In genomic region chr20:61414455-61414991, GRCh38 we compare ENCODE assay signal across 25 cellular contexts.
A peak's percentile ranks its signal among the peaks of the same experiment; 100 is the strongest.
DNase-seq lines count a peak whose midpoint lies in the region; ATAC-seq, FAIRE-seq and TF ChIP-seq lines count a peak whose summit lies in the region.
"Had no signal": no experiment of that assay in that cellular context is flagged by ENCODE, and none has a peak within 500 bp of the region (broad histone marks: within the 10 kb centered on the region; RNA-seq: fewer than 3 reads in every experiment).

No MANE protein-coding gene starts in this region.

- TF ChIP-seq CTCF in brain (conservative IDR thresholded peaks at IDR 0.05): no peak
- no peak for TF ChIP-seq CTCF in kidney (IDR thresholded peaks at IDR 0.05; ENCODE audit: borderline replicate concordance, extremely low read depth, insufficient read depth)
- no peak for TF ChIP-seq CTCF in progenitor cell of endocrine pancreas (IDR thresholded peaks at IDR 0.05; ENCODE audit: unreplicated experiment)

- peak overlapping the region in 3 of 5 experiments; percentile 43 to 64 (median 47) for H3K4me3 Mint-ChIP-seq in brain
- H3K4me3 Mint-ChIP-seq in progenitor cell of endocrine pancreas (ENCODE audit: low read depth): no peak overlapping the region
- H3K4me3 Mint-ChIP-seq: activated CD4-positive, alpha-beta T cell treated with anti-CD3 and anti-CD28 coated beads, Interleukin-2, amount 10 ng/mL, durations not matched to agents 7 days and 5 days; activated CD8-positive, alpha-beta memory T cell treated with anti-CD3 and anti-CD28 coated beads, Interleukin-2, amount 10 ng/mL, durations not matched to agents 7 days and 5 days; mesothelial cell of epicardium; natural killer cell treated with Interleukin-12 subunit alpha and Interleukin-12 subunit beta and Interleukin-15 and Interleukin-18, amount 100 ng/mL, for 72 hours; stimulated activated memory B cell treated with anti-CD40 and anti-IgM and Interleukin-4, amounts not matched to agents 10 μg/mL and 1 μg/mL and 100 μg/mL, for 72 hours; T-helper 2 cell treated with Interferon-gamma antibody and Interleukin-4, amounts not matched to agents 5 μg/mL and 100 μg/mL, for 36 hours had no signal

- peaks cover 0 to 23% (median 6%) of the 10 kb centered on the region in 5 experiments for H3K9me3 Mint-ChIP-seq in brain
- H3K9me3 Mint-ChIP-seq in progenitor cell of endocrine pancreas (ENCODE audit: low read depth): no peaks in the 10 kb centered on the region
- H3K9me3 Mint-ChIP-seq: activated naive CD4-positive, alpha-beta T cell treated with anti-CD3 and anti-CD28 coated beads, Interleukin-2, amount 50 U/mL, for 72 hours; natural killer cell treated with Interleukin-12 subunit alpha and Interleukin-12 subunit beta and Interleukin-15 and Interleukin-18, amount 100 ng/mL, for 72 hours; stimulated activated memory B cell treated with anti-CD40 and anti-IgM and Interleukin-4, amounts not matched to agents 10 μg/mL and 1 μg/mL and 100 μg/mL, for 72 hours; T-helper 2 cell treated with Interferon-gamma antibody and Interleukin-4, amounts not matched to agents 5 μg/mL and 100 μg/mL, for 36 hours had no signal

- no peak overlapping the region for H3K4me3 ChIP-seq in kidney (ENCODE audit: low read length in 2 of 2)
- H3K4me3 ChIP-seq: left lung, skin epidermis had no signal

- H3K27ac ChIP-seq in kidney (ENCODE audit: low read depth in 2 of 2, low read length in 2 of 2) (no peak overlapping the region), substantia nigra (ENCODE audit: low read depth, low read length, poor library complexity, severe bottlenecking) (peak overlapping the region; percentile 82)
- H3K27ac ChIP-seq: 22Rv1, left lung, RWPE1, VCaP had no signal

- H3K9ac ChIP-seq in kidney (ENCODE audit: low read length in 2 of 2): no peak overlapping the region

- no peak for FAIRE-seq in kidney (lab: Jason Lieb, UNC)
- FAIRE-seq: H54 had no signal

- ATAC-seq in HG03442 (IDR thresholded peaks at IDR 0.05; ENCODE audit: unreplicated experiment): no peak
- ATAC-seq: activated CD8-positive, alpha-beta memory T cell treated with anti-CD3 and anti-CD28 coated beads, Interleukin-2, amount 10 ng/mL, durations not matched to agents 7 days and 5 days; activated naive CD4-positive, alpha-beta T cell treated with anti-CD3 and anti-CD28 coated beads, Interleukin-2, amount 50 U/mL, for 72 hours; left lung; natural killer cell treated with Interleukin-12 subunit alpha and Interleukin-12 subunit beta and Interleukin-15 and Interleukin-18, amount 100 ng/mL, for 72 hours; stimulated activated memory B cell treated with anti-CD40 and anti-IgM and Interleukin-4, amounts not matched to agents 10 μg/mL and 1 μg/mL and 100 μg/mL, for 72 hours had no signal

- H3K27ac Mint-ChIP-seq in brain: peak overlapping the region; percentile 69 to 98 (median 83)
- H3K27ac Mint-ChIP-seq in progenitor cell of endocrine pancreas: no peak overlapping the region
- H3K27ac Mint-ChIP-seq: activated CD4-positive, alpha-beta T cell treated with anti-CD3 and anti-CD28 coated beads, Interleukin-2, amount 10 ng/mL, durations not matched to agents 7 days and 5 days; activated CD8-positive, alpha-beta memory T cell treated with anti-CD3 and anti-CD28 coated beads, Interleukin-2, amount 10 ng/mL, durations not matched to agents 7 days and 5 days; activated naive CD4-positive, alpha-beta T cell treated with anti-CD3 and anti-CD28 coated beads, Interleukin-2, amount 50 U/mL, for 72 hours; mesothelial cell of epicardium; natural killer cell treated with Interleukin-12 subunit alpha and Interleukin-12 subunit beta and Interleukin-15 and Interleukin-18, amount 100 ng/mL, for 72 hours; stimulated activated memory B cell treated with anti-CD40 and anti-IgM and Interleukin-4, amounts not matched to agents 10 μg/mL and 1 μg/mL and 100 μg/mL, for 72 hours; T-helper 2 cell treated with Interferon-gamma antibody and Interleukin-4, amounts not matched to agents 5 μg/mL and 100 μg/mL, for 36 hours had no signal

- H3K4me1 Mint-ChIP-seq in brain: peaks cover 42% of the 10 kb centered on the region
- H3K4me1 Mint-ChIP-seq in progenitor cell of endocrine pancreas (ENCODE audit: low read depth): no peaks in the 10 kb centered on the region
- H3K4me1 Mint-ChIP-seq: activated CD4-positive, alpha-beta T cell treated with anti-CD3 and anti-CD28 coated beads, Interleukin-2, amount 10 ng/mL, durations not matched to agents 7 days and 5 days; activated CD8-positive, alpha-beta memory T cell treated with anti-CD3 and anti-CD28 coated beads, Interleukin-2, amount 10 ng/mL, durations not matched to agents 7 days and 5 days; mesothelial cell of epicardium; stimulated activated memory B cell treated with anti-CD40 and anti-IgM and Interleukin-4, amounts not matched to agents 10 μg/mL and 1 μg/mL and 100 μg/mL, for 72 hours had no signal

- peak; percentile 14 for DNase-seq in DMS79 treated with DMSO at 0.1 percent for 48 hours (lab: John Stamatoyannopoulos, UW)
- no peak for DNase-seq in DMS79 (lab: John Stamatoyannopoulos, UW)
- peak; percentile 39 for DNase-seq in kidney
- DNase-seq in substantia nigra (lab: John Stamatoyannopoulos, UW): peak in 38 of 49 donors; percentile 7 to 88 (median 48)
- DNase-seq in NCI-H1048 (lab: John Stamatoyannopoulos, UW): no peak
- DNase-seq in progenitor cell of endocrine pancreas (ENCODE audit: low spot score, unreplicated experiment): no peak
- DNase-seq: activated CD4-positive, alpha-beta T cell treated with anti-CD3 and anti-CD28 coated beads, Interleukin-2, amount 10 ng/mL, durations not matched to agents 7 days and 5 days; activated CD8-positive, alpha-beta memory T cell treated with anti-CD3 and anti-CD28 coated beads, Interleukin-2, amount 10 ng/mL, durations not matched to agents 7 days and 5 days; AML-193; left lung; NCI-H1105 treated with DMSO at 0.1 percent for 48 hours; NCI-H526; stimulated activated CD4-positive, alpha-beta T cell treated with anti-CD3 and anti-CD28 coated beads, Interleukin-1b, Interleukin-23, amount 100 ng/mL, for 48 hours had no signal

- H3K9me3 ChIP-seq in kidney (ENCODE audit: control insufficient read depth in 1 of 2, low read length in 2 of 2): no peaks in the 10 kb centered on the region

- H3K4me1 ChIP-seq in kidney (ENCODE audit: control insufficient read depth in 1 of 2, insufficient read depth in 1 of 2, low read depth in 1 of 2, low read length in 2 of 2): no peaks in the 10 kb centered on the region
- H3K4me1 ChIP-seq: left lung had no signal

- intact Hi-C loops in kidney (cut with DNase I): no loop called here

- H3K36me3 Mint-ChIP-seq in brain (no peaks in the 10 kb centered on the region), progenitor cell of endocrine pancreas (ENCODE audit: insufficient read depth) (no peaks in the 10 kb centered on the region)
- H3K36me3 Mint-ChIP-seq: activated CD8-positive, alpha-beta memory T cell treated with anti-CD3 and anti-CD28 coated beads, Interleukin-2, amount 10 ng/mL, durations not matched to agents 7 days and 5 days; activated naive CD4-positive, alpha-beta T cell treated with anti-CD3 and anti-CD28 coated beads, Interleukin-2, amount 50 U/mL, for 72 hours; mesothelial cell of epicardium; natural killer cell treated with Interleukin-12 subunit alpha and Interleukin-12 subunit beta and Interleukin-15 and Interleukin-18, amount 100 ng/mL, for 72 hours; stimulated activated memory B cell treated with anti-CD40 and anti-IgM and Interleukin-4, amounts not matched to agents 10 μg/mL and 1 μg/mL and 100 μg/mL, for 72 hours had no signal

- no peaks in the 10 kb centered on the region for H3K36me3 ChIP-seq in kidney (ENCODE audit: control insufficient read depth in 1 of 2, insufficient read depth in 2 of 2, low read length in 2 of 2)
- H3K36me3 ChIP-seq: left lung had no signal

- no peaks in the 10 kb centered on the region for H3K27me3 Mint-ChIP-seq in brain
- no peaks in the 10 kb centered on the region for H3K27me3 Mint-ChIP-seq in progenitor cell of endocrine pancreas
- H3K27me3 Mint-ChIP-seq: activated CD4-positive, alpha-beta T cell treated with anti-CD3 and anti-CD28 coated beads, Interleukin-2, amount 10 ng/mL, durations not matched to agents 7 days and 5 days; activated CD8-positive, alpha-beta memory T cell treated with anti-CD3 and anti-CD28 coated beads, Interleukin-2, amount 10 ng/mL, durations not matched to agents 7 days and 5 days; natural killer cell treated with Interleukin-12 subunit alpha and Interleukin-12 subunit beta and Interleukin-15 and Interleukin-18, amount 100 ng/mL, for 72 hours; stimulated activated memory B cell treated with anti-CD40 and anti-IgM and Interleukin-4, amounts not matched to agents 10 μg/mL and 1 μg/mL and 100 μg/mL, for 72 hours had no signal

Comparison
In these comparisons a context has a peak if more than half of its experiments do, and no peak if none do; other contexts are left out.
1. DNase-seq: peak in DMS79 treated with DMSO at 0.1 percent for 48 hours (single experiment), kidney (single experiment) and substantia nigra (38 of 49); none in DMS79 (single experiment), NCI-H1048 (single experiment) and progenitor cell of endocrine pancreas (single experiment).